In the genomic region with DNA sequence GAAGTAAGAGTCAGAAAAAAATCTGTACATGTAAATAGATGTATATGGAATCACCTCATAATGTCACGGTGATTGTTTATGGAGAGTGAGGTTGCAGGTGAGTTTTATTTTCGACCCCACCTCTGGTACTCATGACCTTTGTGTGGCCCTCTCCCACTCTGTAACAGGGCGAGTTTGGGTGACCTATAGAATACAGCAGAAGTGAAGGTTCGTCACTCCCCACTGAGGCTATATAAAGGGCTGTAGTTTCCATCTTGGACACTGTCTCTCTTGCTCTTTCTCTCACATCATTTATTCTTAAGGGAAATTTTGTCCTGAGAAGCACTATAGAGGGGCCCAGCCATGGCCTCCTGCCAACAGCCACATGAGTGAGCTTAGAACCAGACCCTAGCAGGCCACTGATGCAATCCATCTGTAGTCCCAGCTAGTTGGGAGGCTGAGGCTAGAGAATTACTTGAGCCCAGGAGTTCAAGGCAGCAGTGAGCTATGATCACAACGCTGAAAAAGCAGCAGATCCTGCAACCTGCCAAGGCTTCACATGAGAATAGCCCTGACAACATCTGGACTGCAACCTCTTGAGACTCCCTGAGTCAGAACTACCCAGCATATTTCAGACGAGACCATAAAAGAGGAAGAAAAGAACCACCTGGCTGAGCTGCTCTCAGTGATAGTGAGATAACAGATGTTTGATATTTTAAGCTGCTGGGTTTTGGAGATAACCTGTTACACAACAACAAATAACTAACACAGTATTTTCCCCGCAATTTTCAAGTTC, we compare ENCODE assay signal across 8 cellular contexts.
DNase-seq lines count a peak whose midpoint lies in the region; ATAC-seq, FAIRE-seq and TF ChIP-seq lines count a peak whose summit lies in the region.

No MANE protein-coding gene starts in this region.

- H3K9me3 ChIP-seq in GM23248 (ENCODE audit: low read depth) (no peaks in the 10 kb centered on the region), hepatocyte (ENCODE audit: low read depth) (no peaks in the 10 kb centered on the region)
- H3K9me3 ChIP-seq in CD8-positive, alpha-beta T cell (ENCODE audit: low read length): no peaks in the 10 kb centered on the region

- H3K27ac ChIP-seq in GM23248 (no peak overlapping the region), KMS-11 (peak overlapping the region; percentile 57; the same call in 1 of the 2 replicates), hepatocyte (no peak overlapping the region)
- H3K27ac ChIP-seq in CD8-positive, alpha-beta T cell (ENCODE audit: low read depth, low read length): no peak overlapping the region

- no peak overlapping the region for H3K4me3 Mint-ChIP-seq in CD8-positive, alpha-beta T cell

- ATAC-seq in GM18517 (IDR thresholded peaks at IDR 0.05; ENCODE audit: unreplicated experiment): peak; percentile 70
- ATAC-seq in CD8-positive, alpha-beta T cell: no peak

- FAIRE-seq in frontal cortex (lab: Jason Lieb, UNC): no peak

- H3K27me3 ChIP-seq in GM23248 (replicated peaks; ENCODE audit: insufficient read depth) (no peaks in the 10 kb centered on the region), KMS-11 (ENCODE audit: insufficient read depth, low read depth) (no peaks in the 10 kb centered on the region), hepatocyte (no peaks in the 10 kb centered on the region)
- H3K27me3 ChIP-seq in CD8-positive, alpha-beta T cell (ENCODE audit: insufficient read depth, low read length): no peaks in the 10 kb centered on the region

- H3K4me1 ChIP-seq in GM23248 (ENCODE audit: insufficient read depth) (peaks cover 3% of the 10 kb centered on the region; the same call in 1 of the 2 replicates), KMS-11 (ENCODE audit: low read depth, poor library complexity, severe bottlenecking) (peaks cover 67% of the 10 kb centered on the region), hepatocyte (ENCODE audit: insufficient read depth) (no peaks in the 10 kb centered on the region)
- no peaks in the 10 kb centered on the region for H3K4me1 ChIP-seq in CD8-positive, alpha-beta T cell (ENCODE audit: insufficient read depth, low read length)

- no peak overlapping the region for H3K4me3 ChIP-seq in GM23248
- no peak overlapping the region for H3K4me3 ChIP-seq in KMS-11 (IDR thresholded peaks at IDR 0.05; ENCODE audit: insufficient read depth, low read depth, low read length)
- H3K4me3 ChIP-seq in hepatocyte: no peak overlapping the region
- H3K4me3 ChIP-seq in CD8-positive, alpha-beta T cell (ENCODE audit: low read depth, low read length): no peak overlapping the region

- no peak overlapping the region for H3K4me2 ChIP-seq in GM23248 (ENCODE audit: unreplicated experiment)
- peak overlapping the region; percentile 63 for H3K4me2 ChIP-seq in KMS-11
- H3K4me2 ChIP-seq in hepatocyte: no peak overlapping the region

- H3K9me3 Mint-ChIP-seq in CD8-positive, alpha-beta T cell: no peaks in the 10 kb centered on the region

- no peaks in the 10 kb centered on the region for H3K27me3 Mint-ChIP-seq in CD8-positive, alpha-beta T cell (ENCODE audit: low read depth)

- CTCF ChIA-PET in CD8-positive, alpha-beta T cell (lab: Charles Lee): interaction anchor here (0.6 to 9.0 kb wide), 10 partner anchors 9 to 392 kb away, joined by 3 to 66 read pairs (median 8); no protein-coding TSS in a partner anchor

- POLR2A ChIA-PET in CD8-positive, alpha-beta T cell (lab: Charles Lee): no interaction called here

- H3K36me3 ChIP-seq in GM23248 (ENCODE audit: low read depth) (no peaks in the 10 kb centered on the region), KMS-11 (ENCODE audit: insufficient read depth) (no peaks in the 10 kb centered on the region), hepatocyte (replicated peaks; ENCODE audit: insufficient read depth, low read depth) (no peaks in the 10 kb centered on the region)
- no peaks in the 10 kb centered on the region for H3K36me3 ChIP-seq in CD8-positive, alpha-beta T cell (ENCODE audit: insufficient read depth, low read length)

- H3K79me2 ChIP-seq in GM23248 (ENCODE audit: insufficient read depth): no peaks in the 10 kb centered on the region
- H3K79me2 ChIP-seq in KMS-11 (ENCODE audit: insufficient read depth, low read depth): peaks cover 5% of the 10 kb centered on the region; the same call in 1 of the 2 replicates
- no peaks in the 10 kb centered on the region for H3K79me2 ChIP-seq in hepatocyte

- no peaks in the 10 kb centered on the region for H3K9me2 ChIP-seq in GM23248 (ENCODE audit: insufficient read depth)
- no peaks in the 10 kb centered on the region for H3K9me2 ChIP-seq in hepatocyte (replicated peaks; ENCODE audit: insufficient read depth)

- in situ Hi-C loops in GM23248 (cut with MboI): loop anchor here (5.0 to 25.0 kb wide), 3 partner anchors 132 to 647 kb away; no protein-coding TSS in a partner anchor

- no peak for TF ChIP-seq CTCF in KMS-11 (conservative IDR thresholded peaks at IDR 0.05; ENCODE audit: low read depth, low read length)
- TF ChIP-seq CTCF in hepatocyte (IDR thresholded peaks at IDR 0.05; ENCODE audit: poor library complexity): no peak
- no peak for TF ChIP-seq CTCF in CD8-positive, alpha-beta T cell (IDR thresholded peaks at IDR 0.05)

- no peak overlapping the region for H3K27ac Mint-ChIP-seq in CD8-positive, alpha-beta T cell

- H3K4me1 Mint-ChIP-seq in CD8-positive, alpha-beta T cell (ENCODE audit: low read depth): peaks cover 23% of the 10 kb centered on the region

- H3K9ac ChIP-seq in GM23248: no peak overlapping the region
- peak overlapping the region; percentile 4; the same call in 1 of the 2 replicates for H3K9ac ChIP-seq in KMS-11

- 0 out of 2 replicates have a peak, but pooled peaks cover 4% of the 10 kb centered on the region for H3F3A ChIP-seq in GM23248 (ENCODE audit: insufficient read depth)

- H2AFZ ChIP-seq in GM23248: no peak overlapping the region
- peak overlapping the region; percentile 6; the same call in 1 of the 2 replicates for H2AFZ ChIP-seq in KMS-11 (ENCODE audit: low read depth)
- H2AFZ ChIP-seq in hepatocyte: no peak overlapping the region

- peak; percentile 35 for DNase-seq in GM23248
- peak; percentile 41 for DNase-seq in hepatocyte (ENCODE audit: low spot score)
- DNase-seq in CD8-positive, alpha-beta T cell: no peak
- no peak for DNase-seq in epidermal melanocyte (ENCODE audit: insufficient read length, low spot score)
- no peak for DNase-seq in DMS114 treated with DMSO at 0.1 percent for 48 hours (lab: John Stamatoyannopoulos, UW; ENCODE audit: unreplicated experiment)
- no peak for DNase-seq in frontal cortex (ENCODE audit: low spot score in 2 of 2)

- no peaks in the 10 kb centered on the region for H3K36me3 Mint-ChIP-seq in CD8-positive, alpha-beta T cell

- 44 to 52% methylated on average over 7 of the region's 7 CpGs for WGBS in GM23248 (ENCODE audit: low coverage in 1 of 2, low lambda C conversion rate in 2 of 2, missing lambda C conversion rate in 2 of 2), 2 experiments
- 64% methylated on average over 7 of the region's 7 CpGs for WGBS in hepatocyte (ENCODE audit: low lambda C conversion rate, missing lambda C conversion rate)

- H4K20me1 ChIP-seq in GM23248 (ENCODE audit: insufficient read depth) (no peaks in the 10 kb centered on the region), KMS-11 (ENCODE audit: insufficient read depth) (no peaks in the 10 kb centered on the region), hepatocyte (ENCODE audit: insufficient read depth, poor library complexity, severe bottlenecking) (no peaks in the 10 kb centered on the region)

- intact Hi-C loops in CD8-positive, alpha-beta T cell (cut with DNase I, micrococcal nuclease): loop anchor here (5.0 kb wide), 2 partner anchors 72 to 272 kb away; a partner anchor contains a TSS

Comparison
In these comparisons a context has a peak if more than half of its experiments do, and no peak if none do; other contexts are left out.
1. DNase-seq: peak in GM23248 (single experiment) and hepatocyte (single experiment); none in CD8-positive, alpha-beta T cell (0 of 7), epidermal melanocyte (single experiment), DMS114 treated with DMSO at 0.1 percent for 48 hours (single experiment) and frontal cortex (0 of 2).